Comparison of ENCODE assay signal across 33 cellular contexts in the genomic region with DNA sequence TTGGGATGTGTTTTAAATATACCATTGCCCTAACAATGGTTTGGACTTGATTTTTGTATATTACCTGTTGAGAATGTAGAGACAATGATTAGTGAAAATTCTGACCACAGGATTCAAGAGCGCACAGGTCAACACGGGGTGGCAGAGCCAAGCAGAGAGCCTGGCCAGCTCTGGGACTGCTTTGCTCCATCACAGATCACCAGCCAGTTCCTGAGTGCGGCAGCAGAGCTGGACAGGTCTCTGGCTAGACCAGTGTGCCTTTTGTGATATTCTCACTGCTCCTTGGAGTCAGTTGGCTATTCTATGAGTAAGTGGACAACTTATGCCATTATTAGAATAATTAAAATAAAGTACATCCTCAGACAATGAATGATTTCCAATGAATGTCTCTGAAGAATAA.
DNase-seq lines count a peak whose midpoint lies in the region; ATAC-seq and TF ChIP-seq lines count a peak whose summit lies in the region.
"Had no signal": no experiment of that assay in that cellular context is flagged by ENCODE, and none has a peak within 500 bp of the region (broad histone marks: within the 10 kb centered on the region; RNA-seq: fewer than 3 reads in every experiment).

No MANE protein-coding gene starts in this region.

- WGBS in right cardiac atrium: 63% methylated on average over 3 of the region's 3 CpGs

- DNase-seq in Right ventricle myocardium inferior (ENCODE audit: missing footprints): no peak
- DNase-seq in left ventricle myocardium superior: no peak
- no peak for DNase-seq in Right ventricle myocardium superior
- DNase-seq in left ventricle myocardium inferior: no peak
- no peak for DNase-seq in left cardiac atrium
- DNase-seq in cardiac septum (ENCODE audit: low spot score): no peak
- peak in 2 of 3 donors; percentile 56 to 64 for DNase-seq in right cardiac atrium
- no peak for DNase-seq in right atrium auricular region (ENCODE audit: low spot score)
- DNase-seq: 8988T; ACHN; AML-193; BE2C; C1 segment of cervical spinal cord; Caco-2; Calu3; CD4-positive, alpha-beta memory T cell; CD4-positive, alpha-beta T cell; CD4-positive, CD25-positive, alpha-beta regulatory T cell; CD8-positive, alpha-beta memory T cell; CD8-positive, alpha-beta T cell; COR-L47; DMS 273 treated with DMSO at 0.1 percent for 48 hours; DMS153; DMS53; DMS79; DMS79 treated with DMSO at 0.1 percent for 48 hours; DND-41; EL had no signal

- ATAC-seq in Right ventricle myocardium inferior (peak; percentile 84), left ventricle myocardium superior (no peak), Right ventricle myocardium superior (ENCODE audit: poor library complexity) (peak; percentile 63), left cardiac atrium (peak; percentile 41 to 66), right cardiac atrium (peak; percentile 66 to 86)
- ATAC-seq: A549; CD8-positive, alpha-beta T cell had no signal

- intact Hi-C loops in Right ventricle myocardium inferior (cut with DNase I) (no loop called here), left ventricle myocardium superior (cut with micrococcal nuclease) (no loop called here), Right ventricle myocardium superior (cut with DNase I) (no loop called here), left ventricle myocardium inferior (cut with micrococcal nuclease) (no loop called here), left cardiac atrium (cut with DNase I) (no loop called here), cardiac septum (cut with DNase I) (no loop called here), right cardiac atrium (cut with DNase I) (no loop called here)

- H3K9me3 ChIP-seq in left ventricle myocardium inferior (replicated peaks): peaks cover 7% of the 10 kb centered on the region
- no peaks in the 10 kb centered on the region for H3K9me3 ChIP-seq in right cardiac atrium (ENCODE audit: control insufficient read depth, low read length)
- H3K9me3 ChIP-seq in right atrium auricular region: no peaks in the 10 kb centered on the region
- H3K9me3 ChIP-seq: A549; BE2C; BLaER1; BLaER1 treated with 17β-estradiol and CSF1 and Interleukin-3, amounts not matched to agents 10 nM and 100 nM; Caco-2 had no signal

- H3K27ac ChIP-seq in left ventricle myocardium inferior (replicated peaks) (no peak overlapping the region), right cardiac atrium (ENCODE audit: low read length) (no peak overlapping the region), right atrium auricular region (no peak overlapping the region)
- H3K27ac ChIP-seq: 22Rv1; A549; BLaER1; BLaER1 treated with 17β-estradiol and CSF1 and Interleukin-3, amounts not matched to agents 10 nM and 100 nM; C4-2B had no signal

- H3K4me1 ChIP-seq in left ventricle myocardium inferior (no peaks in the 10 kb centered on the region), right cardiac atrium (ENCODE audit: control insufficient read depth, insufficient read depth, low read length) (no peaks in the 10 kb centered on the region), right atrium auricular region (no peaks in the 10 kb centered on the region)
- H3K4me1 ChIP-seq: A549; BE2C; BLaER1; BLaER1 treated with 17β-estradiol and CSF1 and Interleukin-3, amounts not matched to agents 10 nM and 100 nM; Caco-2 had no signal

- H3K27me3 ChIP-seq in left ventricle myocardium inferior (ENCODE audit: low read depth) (no peaks in the 10 kb centered on the region), right cardiac atrium (ENCODE audit: control insufficient read depth, insufficient read depth) (no peaks in the 10 kb centered on the region), right atrium auricular region (no peaks in the 10 kb centered on the region)
- H3K27me3 ChIP-seq: BE2C; BLaER1; BLaER1 treated with 17β-estradiol and CSF1 and Interleukin-3, amounts not matched to agents 10 nM and 100 nM had no signal

- no peak for TF ChIP-seq CTCF in left ventricle myocardium inferior (IDR thresholded peaks at IDR 0.05; ENCODE audit: borderline replicate concordance)
- TF ChIP-seq CTCF in right atrium auricular region (IDR thresholded peaks at IDR 0.05): no peak

- H3K36me3 ChIP-seq in left ventricle myocardium inferior: no peaks in the 10 kb centered on the region
- no peaks in the 10 kb centered on the region for H3K36me3 ChIP-seq in right atrium auricular region
- H3K36me3 ChIP-seq: BE2C; BLaER1; BLaER1 treated with 17β-estradiol and CSF1 and Interleukin-3, amounts not matched to agents 10 nM and 100 nM had no signal

- H3K4me3 ChIP-seq in left ventricle myocardium inferior (no peak overlapping the region), right cardiac atrium (ENCODE audit: low read length) (no peak overlapping the region), right atrium auricular region (no peak overlapping the region)
- H3K4me3 ChIP-seq: A549; BLaER1; BLaER1 treated with 17β-estradiol and CSF1 and Interleukin-3, amounts not matched to agents 10 nM and 100 nM had no signal

Comparison
In these comparisons a context has a peak if more than half of its experiments do, and no peak if none do; other contexts are left out.
1. DNase-seq: peak in right cardiac atrium (2 of 3); none in Right ventricle myocardium inferior (single experiment), left ventricle myocardium superior (single experiment), Right ventricle myocardium superior (single experiment), left ventricle myocardium inferior (single experiment), left cardiac atrium (single experiment), cardiac septum (single experiment) and right atrium auricular region (single experiment).